ENCODE assay signal across 8 cellular contexts in the genomic region with DNA sequence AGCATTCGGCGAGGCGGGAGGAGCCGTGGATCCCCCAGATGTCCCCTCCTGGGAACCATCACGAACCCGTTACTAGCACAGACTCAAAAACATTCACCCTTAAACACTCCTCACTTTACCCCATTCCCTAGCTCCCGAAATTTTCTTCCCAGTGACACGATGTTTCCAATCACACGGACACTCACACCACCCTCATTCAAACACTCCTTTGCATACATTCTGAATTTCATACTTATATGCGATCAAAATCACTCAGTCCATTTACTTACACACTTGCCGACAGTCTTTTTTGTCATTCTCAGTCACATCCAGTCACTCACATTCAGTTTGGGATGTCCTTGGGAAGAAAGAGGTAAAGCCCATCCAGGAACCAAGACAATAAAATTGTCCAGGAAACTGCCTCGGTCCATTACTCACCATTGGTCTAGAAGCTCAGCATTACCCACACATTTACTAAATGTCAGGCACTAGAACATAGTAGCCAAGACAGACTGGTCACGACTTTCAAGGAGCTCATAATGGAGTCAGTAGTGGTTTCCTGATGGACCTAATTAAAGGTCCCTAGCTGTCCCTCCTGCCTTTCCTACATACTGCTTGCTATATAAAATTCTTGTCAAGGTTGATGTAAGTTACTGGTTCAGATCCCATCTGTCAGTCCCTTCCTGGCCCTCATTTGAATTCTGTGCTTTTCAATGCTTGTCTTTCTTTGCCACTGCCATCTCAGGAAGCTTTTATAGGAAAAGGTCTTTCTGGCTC. TPM values are rescaled to one million over a fixed set of nuclear protein-coding genes. Genes with fewer than 3 reads are reported as not detected.
DNase-seq lines count a peak whose midpoint lies in the region; ATAC-seq and TF ChIP-seq lines count a peak whose summit lies in the region.

No MANE protein-coding gene starts in this region.

- H3K4me3 Mint-ChIP-seq in activated B cell treated with CpG ODN at 0.5 μM for 24 hours, result peak overlapping the region; percentile 98
- peak overlapping the region; percentile 90 to 94 for H3K4me3 Mint-ChIP-seq in stimulated activated naive B cell treated with anti-CD40 and anti-IgM and Interleukin-4, amounts not matched to agents 10 μg/mL and 1 μg/mL and 100 μg/mL, for 72 hours

- H3K4me1 Mint-ChIP-seq in activated B cell treated with CpG ODN at 0.5 μM for 24 hours, result peaks cover 65% of the 10 kb centered on the region
- H3K4me1 Mint-ChIP-seq in stimulated activated naive B cell treated with anti-CD40 and anti-IgM and Interleukin-4, amounts not matched to agents 10 μg/mL and 1 μg/mL and 100 μg/mL, for 72 hours, result peaks cover 49 to 63% of the 10 kb centered on the region in 2 donors

- H3K27me3 ChIP-seq in A673 (replicated peaks; ENCODE audit: insufficient read depth, low read depth, low read length, poor library complexity), result no peaks in the 10 kb centered on the region

- H3K36me3 ChIP-seq in A673 (ENCODE audit: insufficient read depth, low read length, poor library complexity, severe bottlenecking), result peaks cover 21% of the 10 kb centered on the region

- no peaks in the 10 kb centered on the region for H3K27me3 Mint-ChIP-seq in activated B cell treated with CpG ODN at 0.5 μM for 24 hours
- H3K27me3 Mint-ChIP-seq in stimulated activated naive B cell treated with anti-CD40 and anti-IgM and Interleukin-4, amounts not matched to agents 10 μg/mL and 1 μg/mL and 100 μg/mL, for 72 hours, result no peaks in the 10 kb centered on the region

- H3K4me3 ChIP-seq in A673 (ENCODE audit: low read depth, low read length, poor library complexity, severe bottlenecking) (peak overlapping the region; percentile 66), iPS-11a (ENCODE audit: low read depth, low read length) (peak overlapping the region; percentile 97)

- peak overlapping the region; percentile 92 for H3K27ac ChIP-seq in A673 (ENCODE audit: low read depth, low read length, poor library complexity, severe bottlenecking)

- peak overlapping the region; percentile 90 for H3K27ac Mint-ChIP-seq in activated B cell treated with CpG ODN at 0.5 μM for 24 hours
- peak overlapping the region; percentile 98 for H3K27ac Mint-ChIP-seq in stimulated activated naive B cell treated with anti-CD40 and anti-IgM and Interleukin-4, amounts not matched to agents 10 μg/mL and 1 μg/mL and 100 μg/mL, for 72 hours

- peaks cover 15% of the 10 kb centered on the region for H3K4me1 ChIP-seq in A673 (ENCODE audit: insufficient read depth, low read length, poor library complexity, severe bottlenecking)

- intact Hi-C loops in A673 (cut with micrococcal nuclease; ENCODE audit: unreplicated experiment) (no loop called here), activated B cell treated with CpG ODN at 0.5 μM for 24 hours (cut with micrococcal nuclease) (no loop called here)

- ATAC-seq in GM21717 (IDR thresholded peaks at IDR 0.05; ENCODE audit: unreplicated experiment), result peak; percentile 1
- no peak for ATAC-seq in activated B cell treated with CpG ODN at 0.5 μM for 24 hours (ENCODE audit: low read depth)
- peak; percentile 12 for ATAC-seq in stimulated activated naive B cell treated with anti-CD40 and anti-IgM and Interleukin-4, amounts not matched to agents 10 μg/mL and 1 μg/mL and 100 μg/mL, for 72 hours (replicated peaks)

- no peaks in the 10 kb centered on the region for H3K9me3 Mint-ChIP-seq in activated B cell treated with CpG ODN at 0.5 μM for 24 hours
- no peaks in the 10 kb centered on the region for H3K9me3 Mint-ChIP-seq in stimulated activated naive B cell treated with anti-CD40 and anti-IgM and Interleukin-4, amounts not matched to agents 10 μg/mL and 1 μg/mL and 100 μg/mL, for 72 hours

- TF ChIP-seq CTCF in A673 (conservative IDR thresholded peaks at IDR 0.05; ENCODE audit: low read depth, low read length) (no peak), activated B cell treated with CpG ODN at 0.5 μM for 24 hours (IDR thresholded peaks at IDR 0.05) (no peak)

- BruUV-seq in A673 (replicated peaks; lab: Mats Ljungman, UMichigan), result TSS peak; percentile 80

- no peaks in the 10 kb centered on the region for H3K9me3 ChIP-seq in A673 (ENCODE audit: low read depth, low read length, poor library complexity, severe bottlenecking)

- POLR2A ChIA-PET in A673 (lab: Charles Lee; ENCODE audit: low non-redundant PET), result no interaction called here
- POLR2A ChIA-PET in activated B cell treated with CpG ODN at 0.5 μM for 24 hours (lab: Charles Lee), result interaction anchor here (1.3 to 3.6 kb wide), 5 partner anchors 8 to 164 kb away, joined by 4 to 39 read pairs (median 7); partner anchors contain the start of genes EIF4EBP3, IK, NDUFA2 and SRA1

- peaks cover 43% of the 10 kb centered on the region for H3K36me3 Mint-ChIP-seq in activated B cell treated with CpG ODN at 0.5 μM for 24 hours (ENCODE audit: low read depth)
- H3K36me3 Mint-ChIP-seq in stimulated activated naive B cell treated with anti-CD40 and anti-IgM and Interleukin-4, amounts not matched to agents 10 μg/mL and 1 μg/mL and 100 μg/mL, for 72 hours, result peaks cover 36 to 58% of the 10 kb centered on the region in 2 donors

- CTCF ChIA-PET in A673 (lab: Charles Lee), result no interaction called here
- CTCF ChIA-PET in activated B cell treated with CpG ODN at 0.5 μM for 24 hours (lab: Charles Lee), result no interaction called here

- DNase-seq in A673 (ENCODE audit: low spot score), result no peak
- DNase-seq in activated B cell treated with CpG ODN at 0.5 μM for 24 hours, result no peak
- no peak for DNase-seq in stimulated activated naive B cell treated with anti-CD40 and anti-IgM and Interleukin-4, amounts not matched to agents 10 μg/mL and 1 μg/mL and 100 μg/mL, for 72 hours
- no peak for DNase-seq in islet precursor cell
- no peak for DNase-seq in central memory CD4-positive, alpha-beta T cell
- DNase-seq in inferior parietal cortex (ENCODE audit: extremely low spot score), result no peak

RNA-seq across cellular contexts. Expression of gene SLC35A4, which starts 0.6 kb away (rescaled TPM):
- total RNA-seq in A673 (2021), result 99.6 and 101 TPM in 2 replicates
- total RNA-seq in activated B cell treated with CpG ODN at 0.5 μM for 24 hours, result 76.0 and 77.9 TPM in 2 replicates

RNA-seq across cellular contexts. Expression of gene APBB3, which starts 0.8 kb away (rescaled TPM):
- total RNA-seq in A673 (2021), result 27.8 and 30.2 TPM in 2 replicates
- total RNA-seq in activated B cell treated with CpG ODN at 0.5 μM for 24 hours, result 36.0 and 37.5 TPM in 2 replicates

RNA-seq across cellular contexts. Expression of gene SRA1, which starts 7.9 kb away (rescaled TPM):
- 55.1 and 62.3 TPM in 2 replicates for total RNA-seq in A673 (2021)
- total RNA-seq in activated B cell treated with CpG ODN at 0.5 μM for 24 hours, result 41.1 and 41.8 TPM in 2 replicates

RNA-seq across cellular contexts. Expression of gene EIF4EBP3, which starts 17.7 kb away (rescaled TPM):
- total RNA-seq in A673 (2021) (5.6 and 7.6 TPM in 2 replicates), activated B cell treated with CpG ODN at 0.5 μM for 24 hours (14.4 and 18.2 TPM in 2 replicates)
